ENCODE assay signal across 13 cellular contexts in the genomic region with DNA sequence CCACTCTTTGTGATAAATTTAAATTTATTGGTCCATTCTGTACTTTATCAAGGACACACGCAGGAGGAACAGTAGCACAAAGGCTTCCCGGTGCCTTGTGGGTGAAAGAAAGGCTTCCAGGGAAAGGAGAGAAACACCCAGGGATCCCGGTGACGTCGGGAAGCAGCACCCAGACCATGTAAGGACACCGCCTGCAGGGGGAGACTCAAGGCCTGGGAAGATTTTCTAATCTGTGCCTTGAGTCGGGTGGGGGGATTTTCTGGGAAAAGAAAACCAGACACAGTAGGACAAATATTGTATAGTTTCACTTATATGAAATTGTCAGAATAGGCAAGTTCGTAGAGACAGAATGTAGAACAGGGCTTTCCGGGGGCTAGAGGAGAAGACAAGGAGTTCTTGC. TPM values are rescaled to one million over a fixed set of nuclear protein-coding genes. Genes with fewer than 3 reads are reported as not detected.
DNase-seq lines count a peak whose midpoint lies in the region; ATAC-seq, FAIRE-seq and TF ChIP-seq lines count a peak whose summit lies in the region.
"Not testable (repeated sequence)": the region's sequence is repeated elsewhere in the genome, so short reads cannot be mapped to it uniquely, and the experiment has no call there.
"Had no signal": no experiment of that assay in that cellular context is flagged by ENCODE, and none has a peak within 500 bp of the region (broad histone marks: within the 10 kb centered on the region; RNA-seq: fewer than 3 reads in every experiment).

No MANE protein-coding gene starts in this region.

- not testable (repeated sequence) for H3K9me1 ChIP-seq in K562 (ENCODE audit: control insufficient read depth, insufficient read depth, low read length); endothelial cell of umbilical vein (replicated peaks; ENCODE audit: control insufficient read depth, extremely low read depth, insufficient read depth, low read length)

- not testable (repeated sequence) for H3K4me1 Mint-ChIP-seq in Calu3 (ENCODE audit: low read depth, unreplicated experiment); HFFc6 (ENCODE audit: low read depth); neural progenitor cell

- not testable (repeated sequence) for H4K20me1 ChIP-seq in PC-9 (ENCODE audit: insufficient read depth); K562 (replicated peaks; ENCODE audit: control insufficient read depth, insufficient read depth, low read length); endothelial cell of umbilical vein (replicated peaks; ENCODE audit: control insufficient read depth, extremely low read depth, insufficient read depth, low read length); neural progenitor cell (ENCODE audit: low read depth)

- not testable (repeated sequence) for H3F3A ChIP-seq in PC-9 (ENCODE audit: insufficient read depth, low read depth); neural progenitor cell (ENCODE audit: low read depth)

- not testable (repeated sequence) for H3K4me1 ChIP-seq in PC-9 (replicated peaks; ENCODE audit: insufficient read depth); K562 (replicated peaks in 1 of 2; ENCODE audit: control insufficient read depth in 2 of 2, insufficient read depth in 2 of 2, low read length in 2 of 2); endothelial cell of umbilical vein (ENCODE audit: control insufficient read depth, extremely low read depth, insufficient read depth, low read length); neural progenitor cell

- FAIRE-seq in K562 (lab: Jason Lieb, UNC) (peak; percentile 83), endothelial cell of umbilical vein (lab: Jason Lieb, UNC) (peak; percentile 8)

- DNase-seq in Calu3 (peak; percentile 13), K562 (ENCODE audit: extremely low read depth in 1 of 4, low spot score in 3 of 4) (peak in 1 of 4 experiments; percentile 9), neural progenitor cell (ENCODE audit: low spot score) (peak; percentile 3)
- not testable (repeated sequence) for DNase-seq in HFFc6; PC-9; endothelial cell of umbilical vein (ENCODE audit: low read depth, low spot score); left colon

- H3K79me2 ChIP-seq in PC-9 (ENCODE audit: low read depth); K562 (ENCODE audit: control insufficient read depth, insufficient read depth, low read length); endothelial cell of umbilical vein (ENCODE audit: control insufficient read depth, insufficient read depth, low read length); neural progenitor cell (ENCODE audit: low read depth): not testable (repeated sequence)

- H3K27me3 ChIP-seq in PC-9 (ENCODE audit: insufficient read depth, low read depth); endothelial cell of umbilical vein (ENCODE audit: control insufficient read depth in 2 of 2, insufficient read depth in 2 of 2, low read length in 2 of 2); neural progenitor cell: not testable (repeated sequence)
- peaks cover 0 to 12% of the 10 kb centered on the region in 2 experiments; a peak in 2 of 5 replicates for H3K27me3 ChIP-seq in K562 (ENCODE audit: control insufficient read depth in 2 of 2, insufficient read depth in 2 of 2, low read length in 2 of 2)

- TF ChIP-seq RAD21 in K562 (CRISPR knock-in tag; conservative IDR thresholded peaks at IDR 0.05 in 1 of 2, IDR thresholded peaks at IDR 0.05 in 1 of 2): not testable (repeated sequence)

- not testable (repeated sequence) for H3K9ac ChIP-seq in K562 (ENCODE audit: insufficient read depth in 1 of 2, low read depth in 2 of 2, low read length in 2 of 2); endothelial cell of umbilical vein (replicated peaks; ENCODE audit: extremely low read depth, insufficient read depth, low read length); neural progenitor cell

- WGBS in K562 (ENCODE audit: insufficient coverage, low coverage, missing lambda C conversion rate): 0% methylated on average over 4 of the region's 9 CpGs

- not testable (repeated sequence) for H3K9me3 ChIP-seq in PC-9 (ENCODE audit: insufficient read depth, low read depth); K562 (replicated peaks; ENCODE audit: control insufficient read depth, insufficient read depth, low read depth, low read length); endothelial cell of umbilical vein (replicated peaks; ENCODE audit: control insufficient read depth, insufficient read depth, low read length); neural progenitor cell (ENCODE audit: low read depth)

- H3K4me3 ChIP-seq in PC-9; K562; endothelial cell of umbilical vein (replicated peaks in 1 of 3; ENCODE audit: insufficient read depth in 1 of 3, low read depth in 1 of 3, low read length in 3 of 3); neural progenitor cell: not testable (repeated sequence)

- in situ Hi-C loops in K562 (cut with MboI): loop anchor here (5.0 kb wide), 1 partner anchor 63 kb away; no protein-coding TSS in a partner anchor

- not testable (repeated sequence) for H3K9me2 ChIP-seq in PC-9 (ENCODE audit: insufficient read depth)

- TF ChIP-seq CTCF in Calu3 (IDR thresholded peaks at IDR 0.05; ENCODE audit: unreplicated experiment); K562 (IDR thresholded peaks at IDR 0.05 in 2 of 3, conservative IDR thresholded peaks at IDR 0.05 in 1 of 3; ENCODE audit: insufficient read depth in 2 of 3, low read depth in 1 of 3, low read length in 3 of 3); endothelial cell of umbilical vein (IDR thresholded peaks at IDR 0.05; ENCODE audit: extremely low read depth in 1 of 2, insufficient read depth in 1 of 2, low read depth in 1 of 2, low read length in 2 of 2): not testable (repeated sequence)
- TF ChIP-seq CTCF in HFFc6 (IDR thresholded peaks at IDR 0.05) (peak; percentile 40), PC-9 (conservative IDR thresholded peaks at IDR 0.05) (peak; percentile 25; the same call in 1 of the 2 replicates), neural progenitor cell (IDR thresholded peaks at IDR 0.05) (peak; percentile 44)

- CTCF ChIA-PET in Calu3 (lab: Charles Lee); PC-9 (lab: Charles Lee); K562 (lab: Yijun Ruan, JAX; ENCODE audit: low intra/inter-chr PET ratio); endothelial cell of umbilical vein (lab: Charles Lee): not testable (repeated sequence)

- not testable (repeated sequence) for TF ChIP-seq POLR2A in K562 (conservative IDR thresholded peaks at IDR 0.05); endothelial cell of umbilical vein (IDR thresholded peaks at IDR 0.05; ENCODE audit: low read depth, low read length)

- POLR2A ChIA-PET in PC-9 (lab: Charles Lee; ENCODE audit: unreplicated experiment); K562 (lab: Yijun Ruan, JAX); endothelial cell of umbilical vein (lab: Charles Lee): not testable (repeated sequence)

- dilution Hi-C loops in endothelial cell of umbilical vein (cut with MboI; ENCODE audit: extremely low pct_ligation_motif_present, low sequenced_read_pairs): not testable (repeated sequence)

- peak; percentile 85 for ATAC-seq in K562
- peak; percentile 60 for ATAC-seq in left colon

- not testable (repeated sequence) for H3K36me3 ChIP-seq in PC-9 (ENCODE audit: low read depth); K562 (ENCODE audit: control insufficient read depth, insufficient read depth, low read length); endothelial cell of umbilical vein (ENCODE audit: control insufficient read depth in 2 of 2, extremely low read depth in 1 of 2, insufficient read depth in 2 of 2, low read length in 2 of 2); neural progenitor cell

- intact Hi-C loops in Calu3 (cut with micrococcal nuclease; ENCODE audit: unreplicated experiment); PC-9 (cut with micrococcal nuclease; ENCODE audit: unreplicated experiment); K562 (cut with micrococcal nuclease); endothelial cell of umbilical vein (cut with micrococcal nuclease); left colon (cut with DNase I, micrococcal nuclease): not testable (repeated sequence)

- BruUV-seq in Calu3 (replicated peaks; lab: Mats Ljungman, UMichigan); PC-9 (replicated peaks; lab: Mats Ljungman, UMichigan); K562 (replicated peaks; lab: Mats Ljungman, UMichigan); endothelial cell of umbilical vein (replicated peaks; lab: Mats Ljungman, UMichigan): not testable (repeated sequence)

- not testable (repeated sequence) for H3K4me2 ChIP-seq in PC-9; K562 (ENCODE audit: insufficient read depth, low read length); endothelial cell of umbilical vein (ENCODE audit: insufficient read depth, low read length); neural progenitor cell

- not testable (repeated sequence) for H3K27ac Mint-ChIP-seq in Calu3 (ENCODE audit: unreplicated experiment); HFFc6; neural progenitor cell

- H3K27me3 Mint-ChIP-seq in Calu3 (ENCODE audit: unreplicated experiment); neural progenitor cell (ENCODE audit: insufficient read depth, low read depth): not testable (repeated sequence)
- peaks cover 10% of the 10 kb centered on the region; the same call in 1 of the 2 replicates for H3K27me3 Mint-ChIP-seq in HFFc6 (ENCODE audit: insufficient read depth)

- not testable (repeated sequence) for H3K9me3 Mint-ChIP-seq in Calu3 (ENCODE audit: low read depth, unreplicated experiment); HFFc6; neural progenitor cell

- not testable (repeated sequence) for H3K27ac ChIP-seq in PC-9; K562 (ENCODE audit: extremely low read depth, low read depth, low read length); endothelial cell of umbilical vein (ENCODE audit: insufficient read depth, low read depth, low read length); neural progenitor cell

- not testable (repeated sequence) for H3K36me3 Mint-ChIP-seq in Calu3 (ENCODE audit: insufficient read depth, unreplicated experiment); HFFc6 (ENCODE audit: low read depth); neural progenitor cell

- not testable (repeated sequence) for H3K4me3 Mint-ChIP-seq in Calu3 (ENCODE audit: low read depth, unreplicated experiment); HFFc6; neural progenitor cell

- not testable (repeated sequence) for H2AFZ ChIP-seq in PC-9; K562 (ENCODE audit: low read depth, low read length); endothelial cell of umbilical vein (ENCODE audit: low read depth, low read length); neural progenitor cell (replicated peaks)

- not testable (repeated sequence) for TF ChIP-seq EP300 in K562 (IDR thresholded peaks at IDR 0.05; ENCODE audit: low read length)

RNA-seq across cellular contexts. Expression of a gene that starts 17.6 kb away (rescaled TPM):
- total RNA-seq in Calu3 (2022): not detected in 2 replicates
- not detected for total RNA-seq in HFFc6 (2021; fragmentation: NEBNext Ultra II Directional; extraction: Animal tissue kit (Norgen Biotek cat#: 25700))
- not detected in 2 replicates for total RNA-seq in PC-9 (2021)
- total RNA-seq in K562 (2011; cell fraction: chromatin; rRNA removed; ENCODE audit: low replicate concordance): not detected in 2 replicates
- not detected in 2 replicates for total RNA-seq in K562 (2011; cell fraction: nucleolus; rRNA removed)
- not detected in 2 replicates for total RNA-seq in K562 (2011; cell fraction: nucleoplasm; rRNA removed)
- not detected in 2 replicates for total RNA-seq in K562 (2014; rRNA removed)
- not detected in 2 replicates for total RNA-seq in K562 (2014; rRNA removed; fragmentation: Illumina TruSeq; extraction: Trizol)
- not detected in 2 replicates for total RNA-seq in K562 (2015; rRNA removed; fragmentation: Illumina TruSeq; extraction: Trizol)
- total RNA-seq in K562 (2021): not detected in 2 replicates
- polyA plus RNA-seq in K562 (2011; rRNA removed): not detected in 2 replicates
- not detected in 2 replicates for polyA plus RNA-seq in K562 (2011; cell fraction: cytosol; rRNA removed)
- not detected in 2 replicates for polyA plus RNA-seq in K562 (2011; cell fraction: nucleus; rRNA removed)
- not detected in 2 replicates for polyA plus RNA-seq in K562 (2012)
- polyA plus RNA-seq in K562 (2014; fragmentation: Illumina TruSeq; extraction: Trizol): not detected in 2 replicates
- not detected for polyA plus RNA-seq in K562 (2014; fragmentation: Nextera tagmentation; extraction: Ambion mirVana)
- not detected in 2 replicates for polyA plus RNA-seq in K562 (2014; rRNA removed)
- polyA minus RNA-seq in K562 (2011; rRNA and poly(A)+ RNA removed): not detected in 2 replicates
- not detected in 2 replicates for polyA minus RNA-seq in K562 (2011; cell fraction: cytosol; rRNA and poly(A)+ RNA removed)
- not detected in 2 replicates for polyA minus RNA-seq in K562 (2011; cell fraction: nucleus; rRNA and poly(A)+ RNA removed)
- total RNA-seq in endothelial cell of umbilical vein: not detected in 2 replicates
- 0.19 and 0.25 TPM in 2 replicates for polyA plus RNA-seq in endothelial cell of umbilical vein
- 0.14 and 0.34 TPM in 2 replicates for polyA plus RNA-seq in endothelial cell of umbilical vein (2011; cell fraction: cytosol; rRNA removed)
- 0.36 TPM in 1 of 2 replicates, not detected in the other for polyA plus RNA-seq in endothelial cell of umbilical vein (2011; cell fraction: nucleus; rRNA removed)
- not detected in 2 replicates for polyA plus RNA-seq in endothelial cell of umbilical vein (2012)
- not detected in 2 replicates for polyA minus RNA-seq in endothelial cell of umbilical vein
- not detected for polyA minus RNA-seq in endothelial cell of umbilical vein (2011; cell fraction: cytosol; rRNA and poly(A)+ RNA removed)
- not detected in 2 replicates for polyA minus RNA-seq in endothelial cell of umbilical vein (2011; cell fraction: nucleus; rRNA and poly(A)+ RNA removed)
- total RNA-seq in left colon: under 1 TPM in 1 of 2 donors, not detected in 1; 0.73 TPM
- total RNA-seq in neural progenitor cell (ENCODE audit: low replicate concordance): not detected in 2 replicates
- total RNA-seq: H7, NCI-H460, OCI-LY7 had no signal
- polyA plus RNA-seq: BJ, IgD-negative memory B cell, SK-N-SH had no signal
